Comparison of ENCODE assay signal across 8 cellular contexts in the genomic region with DNA sequence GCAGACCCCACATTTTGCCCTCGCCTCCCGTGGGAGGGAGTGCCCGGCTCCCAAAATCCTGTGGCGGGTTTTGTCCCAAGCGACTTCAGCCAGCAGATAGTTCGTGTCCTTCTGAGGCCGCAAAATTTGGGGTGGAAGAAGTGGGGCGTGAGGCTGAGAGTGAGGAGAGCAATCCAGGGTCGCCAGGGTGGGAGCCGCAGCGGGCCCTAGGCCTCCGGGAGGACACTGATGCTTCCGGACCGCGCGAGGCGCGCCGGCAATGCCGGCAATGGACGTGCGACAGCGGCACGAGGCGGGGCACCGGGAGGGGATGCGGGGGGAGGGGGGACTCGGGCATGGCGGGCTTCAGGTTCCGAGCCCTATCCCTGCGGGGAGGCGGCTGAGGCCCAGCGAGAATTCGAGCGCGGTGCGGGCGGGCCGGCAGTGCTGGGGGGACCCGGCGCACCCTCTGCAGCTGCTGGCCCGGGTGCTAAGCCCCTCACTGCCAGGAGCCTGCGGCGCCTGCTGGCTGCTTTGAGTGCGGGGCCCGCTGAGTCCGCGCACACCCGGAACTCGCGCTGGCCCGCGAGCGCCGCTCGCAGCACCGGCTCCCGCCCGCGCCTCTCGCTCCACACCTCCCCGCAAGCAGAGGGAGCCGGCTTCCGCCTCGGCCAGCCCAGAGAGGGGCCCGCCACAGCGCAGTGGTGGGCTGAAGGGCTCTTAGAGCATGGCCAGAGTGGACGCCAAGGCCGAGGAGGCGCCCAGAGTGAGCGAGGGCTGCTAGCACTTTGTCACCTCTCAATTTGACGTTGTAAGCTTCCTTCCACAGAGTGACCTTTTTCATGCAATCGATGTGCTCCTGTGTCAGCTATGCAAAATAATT.
DNase-seq lines count a peak whose midpoint lies in the region; ATAC-seq and TF ChIP-seq lines count a peak whose summit lies in the region.

No MANE protein-coding gene starts in this region.

- ATAC-seq in GM18873 (IDR thresholded peaks at IDR 0.05; ENCODE audit: low FRiP score, unreplicated experiment) (peak; percentile 28), HG03108 (IDR thresholded peaks at IDR 0.05; ENCODE audit: unreplicated experiment) (peak; percentile 67)

- TF ChIP-seq CTCF in AG09319 (IDR thresholded peaks at IDR 0.05; ENCODE audit: low read depth, low read length) (no peak; the same call in none of the 2 replicates), endothelial cell (IDR thresholded peaks at IDR 0.05; ENCODE audit: unreplicated experiment) (peak; percentile 51)

- peak overlapping the region; percentile 94 for H3K4me3 Mint-ChIP-seq in endothelial cell (ENCODE audit: unreplicated experiment)

- H3K36me3 Mint-ChIP-seq in endothelial cell (ENCODE audit: low read depth, unreplicated experiment): no peaks in the 10 kb centered on the region

- H3K9me3 Mint-ChIP-seq in endothelial cell (ENCODE audit: unreplicated experiment): no peaks in the 10 kb centered on the region

- peaks cover 2% of the 10 kb centered on the region for H3K27me3 Mint-ChIP-seq in endothelial cell (ENCODE audit: unreplicated experiment)

- H3K27ac Mint-ChIP-seq in endothelial cell (ENCODE audit: unreplicated experiment): peak overlapping the region; percentile 49

- peak; percentile 31 for DNase-seq in AG09319 (ENCODE audit: extremely low read depth, low read depth)
- DNase-seq in NCI-H82 treated with DMSO at 0.1 percent for 48 hours (lab: John Stamatoyannopoulos, UW; ENCODE audit: unreplicated experiment): peak; percentile 14
- DNase-seq in activated CD8-positive, alpha-beta memory T cell treated with anti-CD3 and anti-CD28 coated beads, Interleukin-2, amount 50 U/mL, for 4 hours: peak; percentile 80
- DNase-seq in endothelial cell (ENCODE audit: low spot score): peak; percentile 87
- peak; percentile 86 for DNase-seq in midbrain (lab: John Stamatoyannopoulos, UW)
- DNase-seq in stimulated activated CD8-positive, alpha-beta memory T cell treated with anti-CD3 and anti-CD28 coated beads, Interleukin-15, amount 100 ng/mL, for 48 hours (ENCODE audit: low read depth in 2 of 2): peak; percentile 49 to 60

- H3K4me1 Mint-ChIP-seq in endothelial cell (ENCODE audit: unreplicated experiment): no peaks in the 10 kb centered on the region

Comparison
In these comparisons a context has a peak if more than half of its experiments do, and no peak if none do; other contexts are left out.
1. Peak in every context shown above with its lines: DNase-seq and ATAC-seq.
2. DNase-seq: peak in every context shown above with its lines; median percentile 87 in endothelial cell; 86 in midbrain; 80 in activated CD8-positive, alpha-beta memory T cell treated with anti-CD3 and anti-CD28 coated beads, Interleukin-2, amount 50 U/mL, for 4 hours; 54 in stimulated activated CD8-positive, alpha-beta memory T cell treated with anti-CD3 and anti-CD28 coated beads, Interleukin-15, amount 100 ng/mL, for 48 hours; 31 in AG09319; 14 in NCI-H82 treated with DMSO at 0.1 percent for 48 hours.